In the genomic region with DNA sequence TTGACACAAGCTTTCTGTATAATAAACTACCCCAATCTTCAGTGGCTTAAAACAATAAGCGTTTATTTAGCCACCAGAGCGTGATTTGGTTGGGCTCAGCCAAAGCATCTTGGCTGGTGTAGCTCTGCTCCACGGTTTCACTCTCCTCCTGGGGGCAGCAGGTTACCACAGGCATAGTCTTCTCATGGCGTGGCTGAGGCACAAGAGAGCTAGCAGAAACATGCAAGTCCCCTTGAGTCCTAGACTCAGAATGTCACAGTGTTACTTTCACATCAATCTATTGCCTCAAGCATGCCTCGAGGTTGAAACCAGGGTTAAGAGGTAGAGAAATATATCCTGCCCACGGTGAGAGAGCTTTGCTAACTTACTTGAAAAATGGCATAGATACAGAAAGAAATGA, we compare ENCODE assay signal across 23 cellular contexts. TPM values are rescaled to one million over a fixed set of nuclear protein-coding genes. Genes with fewer than 3 reads are reported as not detected.
"Had no signal": no experiment of that assay in that cellular context is flagged by ENCODE, and none has a peak within 500 bp of the region (broad histone marks: within the 10 kb centered on the region; RNA-seq: fewer than 3 reads in every experiment).

No MANE protein-coding gene starts in this region.

- H3K9me3 Mint-ChIP-seq: central memory CD8-positive, alpha-beta T cell; nephron had no signal

- H3K4me1 Mint-ChIP-seq: central memory CD8-positive, alpha-beta T cell had no signal

- H3K4me3 Mint-ChIP-seq: activated T-cell treated with anti-CD3 and anti-CD28 coated beads, Interleukin-2, amount 50 U/mL, for 72 hours; central memory CD8-positive, alpha-beta T cell; nephron had no signal

- H3K36me3 ChIP-seq: ascending aorta, heart right ventricle, tibial artery, uterus had no signal

- H3K4me1 ChIP-seq: ascending aorta, heart right ventricle, tibial artery, uterus had no signal

- H3K27me3 ChIP-seq: ascending aorta, tibial artery, uterus had no signal

- H3K27ac ChIP-seq: ascending aorta, heart right ventricle, tibial artery, uterus, VCaP had no signal

- ATAC-seq: activated T-cell treated with anti-CD3 and anti-CD28 coated beads, Interleukin-2, amount 50 U/mL, for 72 hours; esophagus mucosa; heart right ventricle had no signal

- H3K4me3 ChIP-seq: ascending aorta, heart right ventricle, tibial artery, uterus had no signal

- H3K9me3 ChIP-seq: ascending aorta, heart right ventricle, tibial artery, uterus had no signal

- H3K27ac Mint-ChIP-seq: activated T-cell treated with anti-CD3 and anti-CD28 coated beads, Interleukin-2, amount 50 U/mL, for 72 hours; nephron had no signal

- DNase-seq: activated CD4-positive, alpha-beta T cell treated with anti-CD3 and anti-CD28 coated beads for 1 hour; activated effector memory CD4-positive, alpha-beta T cell treated with anti-CD3 and anti-CD28 coated beads, Interleukin-2, amount 50 U/mL, for 16 hours; activated naive CD4-positive, alpha-beta T cell treated with anti-CD3 and anti-CD28 coated beads, Interleukin-2, amount 50 U/mL, for 16 hours; activated T-cell treated with anti-CD3 and anti-CD28 coated beads, Interleukin-2, amount 50 U/mL, for 72 hours; cortex of kidney; heart right ventricle; nucleus accumbens; posterior cingulate gyrus; stimulated activated CD4-positive, alpha-beta T cell treated with anti-CD3 and anti-CD28 coated beads, Interleukin-12 subunit alpha, Interleukin-12 subunit beta, amount 100 ng/mL, for 4 hours; stimulated activated CD4-positive, alpha-beta T cell treated with anti-CD3 and anti-CD28 coated beads, Interleukin-1b, Interleukin-23, amount 100 ng/mL, for 48 hours; stimulated activated CD8-positive, alpha-beta memory T cell treated with anti-CD3 and anti-CD28 coated beads, Interleukin-4, amount 100 ng/mL, for 48 hours; stimulated activated naive CD4-positive, alpha-beta T cell; substantia nigra; T1000; tibial artery; uterus had no signal

RNA-seq across cellular contexts. Expression of a gene that starts 19.9 kb away (rescaled TPM):
- total RNA-seq: activated CD8-positive, alpha-beta memory T cell treated with anti-CD3 and anti-CD28 coated beads for 36 hours; ascending aorta; T-helper 1 cell treated with Interleukin-12 subunit alpha and Interleukin-12 subunit beta and Interleukin-4 antibody, amounts not matched to agents 30 ng/mL and 1 ng/mL, for 36 hours had no signal
